23 cellular contexts compared by ENCODE assay signal in genomic region chr13:38564751-38565150, GRCh38.
DNase-seq lines count a peak whose midpoint lies in the region; ATAC-seq and TF ChIP-seq lines count a peak whose summit lies in the region.
"Had no signal": no experiment of that assay in that cellular context is flagged by ENCODE, and none has a peak within 500 bp of the region (broad histone marks: within the 10 kb centered on the region; RNA-seq: fewer than 3 reads in every experiment).

No MANE protein-coding gene starts in this region.

- intact Hi-C loops in mammary epithelial cell (cut with micrococcal nuclease): no loop called here
- intact Hi-C loops in MCF 10A (cut with micrococcal nuclease): no loop called here
- intact Hi-C loops in right lobe of liver (cut with DNase I): no loop called here
- intact Hi-C loops in CD8-positive, alpha-beta T cell (cut with DNase I, micrococcal nuclease): no loop called here

- no peak overlapping the region for H3K9ac ChIP-seq in mammary epithelial cell (ENCODE audit: insufficient read depth, low read length)
- H3K9ac ChIP-seq: SK-N-SH had no signal

- in situ Hi-C loops in mammary epithelial cell (cut with MboI; ENCODE audit: low sequenced_read_pairs in 2 of 2): no loop called here

- H3K4me1 ChIP-seq in mammary epithelial cell (ENCODE audit: insufficient read depth, low read length) (no peaks in the 10 kb centered on the region), right lobe of liver (no peaks in the 10 kb centered on the region)
- no peaks in the 10 kb centered on the region for H3K4me1 ChIP-seq in CD8-positive, alpha-beta T cell (ENCODE audit: insufficient read depth, low read length)
- H3K4me1 ChIP-seq: colonic mucosa, uterus had no signal

- H3K4me3 Mint-ChIP-seq in MCF 10A (ENCODE audit: unreplicated experiment): no peak overlapping the region
- no peak overlapping the region for H3K4me3 Mint-ChIP-seq in CD8-positive, alpha-beta T cell
- H3K4me3 Mint-ChIP-seq: activated T-cell treated with anti-CD3 and anti-CD28 coated beads, Interleukin-2, amount 50 U/mL, for 4 hours; stimulated activated effector memory CD8-positive, alpha-beta T cell treated with anti-CD3 and anti-CD28 coated beads, Interleukin-12 subunit alpha, Interleukin-12 subunit beta, amount 100 ng/mL, for 72 hours had no signal

- H3K9me3 ChIP-seq in mammary epithelial cell (replicated peaks; ENCODE audit: insufficient read depth, low read length) (no peaks in the 10 kb centered on the region), right lobe of liver (no peaks in the 10 kb centered on the region)
- no peaks in the 10 kb centered on the region for H3K9me3 ChIP-seq in CD8-positive, alpha-beta T cell (ENCODE audit: low read length)
- H3K9me3 ChIP-seq: colonic mucosa, SK-N-SH, uterus had no signal

- H3K27ac Mint-ChIP-seq in MCF 10A (ENCODE audit: low read depth, unreplicated experiment): no peak overlapping the region
- H3K27ac Mint-ChIP-seq in CD8-positive, alpha-beta T cell: no peak overlapping the region
- H3K27ac Mint-ChIP-seq: stimulated activated effector memory CD8-positive, alpha-beta T cell treated with anti-CD3 and anti-CD28 coated beads, Interleukin-12 subunit alpha, Interleukin-12 subunit beta, amount 100 ng/mL, for 72 hours had no signal

- no peaks in the 10 kb centered on the region for H3K4me1 Mint-ChIP-seq in MCF 10A (ENCODE audit: insufficient read depth, unreplicated experiment)
- H3K4me1 Mint-ChIP-seq in CD8-positive, alpha-beta T cell (ENCODE audit: low read depth): no peaks in the 10 kb centered on the region
- H3K4me1 Mint-ChIP-seq: stimulated activated effector memory CD8-positive, alpha-beta T cell treated with anti-CD3 and anti-CD28 coated beads, Interleukin-12 subunit alpha, Interleukin-12 subunit beta, amount 100 ng/mL, for 72 hours had no signal

- TF ChIP-seq POLR2A in right lobe of liver (IDR thresholded peaks at IDR 0.05): no peak

- TF ChIP-seq CTCF in mammary epithelial cell (conservative IDR thresholded peaks at IDR 0.05 in 1 of 2, IDR thresholded peaks at IDR 0.05 in 1 of 2; ENCODE audit: extremely low read depth in 1 of 2, insufficient read depth in 1 of 2, low read depth in 1 of 2, low read length in 2 of 2) (no peak), MCF 10A (IDR thresholded peaks at IDR 0.05; ENCODE audit: unreplicated experiment) (no peak), right lobe of liver (IDR thresholded peaks at IDR 0.05) (no peak)
- TF ChIP-seq CTCF in CD8-positive, alpha-beta T cell (IDR thresholded peaks at IDR 0.05): no peak

- peak; percentile 27 for DNase-seq in mammary epithelial cell
- DNase-seq in MCF 10A (ENCODE audit: unreplicated experiment): no peak
- DNase-seq in astrocyte of the hippocampus (ENCODE audit: low read depth, low spot score): peak; percentile 26
- DNase-seq in medulla oblongata (ENCODE audit: extremely low spot score): peak; percentile 67
- DNase-seq in activated CD8-positive, alpha-beta memory T cell treated with anti-CD3 and anti-CD28 coated beads, Interleukin-2, amount 50 U/mL, for 4 hours: no peak
- DNase-seq in right lobe of liver: no peak
- no peak for DNase-seq in NK-92 (lab: John Stamatoyannopoulos, UW; ENCODE audit: unreplicated experiment)
- DNase-seq in CD8-positive, alpha-beta T cell: no peak
- DNase-seq: activated CD4-positive, alpha-beta T cell treated with anti-CD3 and anti-CD28 coated beads for 48 hours; activated T-cell treated with anti-CD3 and anti-CD28 coated beads, Interleukin-2, amount 50 U/mL, for 4 hours; colonic mucosa; DND-41; KG1; NCI-H2171 treated with DMSO at 0.1 percent for 48 hours; NCI-H524 treated with DMSO at 0.1 percent for 48 hours; SK-N-SH; small intestine; stimulated activated CD4-positive, alpha-beta T cell treated with anti-CD3 and anti-CD28 coated beads, Interleukin-2, amount 100 ng/mL, for 48 hours; T-helper 2 cell; uterus had no signal

- no peak overlapping the region for H3K4me2 ChIP-seq in mammary epithelial cell (ENCODE audit: insufficient read depth, low read depth, low read length)
- H3K4me2 ChIP-seq: SK-N-SH had no signal

- POLR2A ChIA-PET in MCF 10A (lab: Yijun Ruan, JAX): no interaction called here
- POLR2A ChIA-PET in CD8-positive, alpha-beta T cell (lab: Charles Lee): no interaction called here

- no peak overlapping the region for H2AFZ ChIP-seq in mammary epithelial cell (ENCODE audit: low read depth, low read length)

- H3K36me3 Mint-ChIP-seq in MCF 10A (ENCODE audit: insufficient read depth, unreplicated experiment): no peaks in the 10 kb centered on the region
- no peaks in the 10 kb centered on the region for H3K36me3 Mint-ChIP-seq in CD8-positive, alpha-beta T cell
- H3K36me3 Mint-ChIP-seq: stimulated activated effector memory CD8-positive, alpha-beta T cell treated with anti-CD3 and anti-CD28 coated beads, Interleukin-12 subunit alpha, Interleukin-12 subunit beta, amount 100 ng/mL, for 72 hours had no signal

- H3K4me3 ChIP-seq in mammary epithelial cell (replicated peaks in 1 of 3; ENCODE audit: insufficient read depth in 1 of 3, low read depth in 2 of 3, low read length in 3 of 3) (no peak overlapping the region), right lobe of liver (no peak overlapping the region)
- H3K4me3 ChIP-seq in CD8-positive, alpha-beta T cell (ENCODE audit: low read depth, low read length): no peak overlapping the region
- H3K4me3 ChIP-seq: colonic mucosa, lung, uterus had no signal

- H3K79me2 ChIP-seq in mammary epithelial cell (ENCODE audit: insufficient read depth, low read length): no peaks in the 10 kb centered on the region

- no peaks in the 10 kb centered on the region for H3K9me3 Mint-ChIP-seq in MCF 10A (ENCODE audit: unreplicated experiment)
- H3K9me3 Mint-ChIP-seq in CD8-positive, alpha-beta T cell: no peaks in the 10 kb centered on the region
- H3K9me3 Mint-ChIP-seq: activated T-cell treated with anti-CD3 and anti-CD28 coated beads, Interleukin-2, amount 50 U/mL, for 4 hours had no signal

- H3K27me3 Mint-ChIP-seq in MCF 10A (ENCODE audit: insufficient read depth, unreplicated experiment): no peaks in the 10 kb centered on the region
- no peaks in the 10 kb centered on the region for H3K27me3 Mint-ChIP-seq in CD8-positive, alpha-beta T cell (ENCODE audit: low read depth)

- H3K27ac ChIP-seq in mammary epithelial cell (ENCODE audit: insufficient read depth, low read depth, low read length) (no peak overlapping the region), right lobe of liver (no peak overlapping the region)
- no peak overlapping the region for H3K27ac ChIP-seq in CD8-positive, alpha-beta T cell (ENCODE audit: low read depth, low read length)
- H3K27ac ChIP-seq: colonic mucosa, RWPE1, uterus had no signal

- BruUV-seq in mammary epithelial cell (replicated peaks; lab: Mats Ljungman, UMichigan) (no TSS peak), MCF 10A (replicated peaks; lab: Mats Ljungman, UMichigan) (no TSS peak)

- no peak for ATAC-seq in right lobe of liver
- no peak for ATAC-seq in CD8-positive, alpha-beta T cell
- ATAC-seq: activated T-cell treated with anti-CD3 and anti-CD28 coated beads, Interleukin-2, amount 50 U/mL, for 4 hours; stimulated activated effector memory CD8-positive, alpha-beta T cell treated with anti-CD3 and anti-CD28 coated beads, Interleukin-12 subunit alpha, Interleukin-12 subunit beta, amount 100 ng/mL, for 72 hours had no signal

- CTCF ChIA-PET in mammary epithelial cell (lab: Charles Lee; ENCODE audit: low non-redundant PET) (no interaction called here), MCF 10A (lab: Yijun Ruan, JAX) (interaction anchor here (0.7 kb wide), 1 partner anchor 76 kb away, joined by 3 read pairs; no protein-coding TSS in a partner anchor)
- CTCF ChIA-PET in CD8-positive, alpha-beta T cell (lab: Charles Lee): no interaction called here

- H4K20me1 ChIP-seq in mammary epithelial cell (ENCODE audit: insufficient read depth, low read length): no peaks in the 10 kb centered on the region

- H3K36me3 ChIP-seq in mammary epithelial cell (ENCODE audit: insufficient read depth, low read length) (no peaks in the 10 kb centered on the region), right lobe of liver (no peaks in the 10 kb centered on the region)
- H3K36me3 ChIP-seq in CD8-positive, alpha-beta T cell (ENCODE audit: insufficient read depth, low read length): no peaks in the 10 kb centered on the region
- H3K36me3 ChIP-seq: colonic mucosa, uterus had no signal

- H3K27me3 ChIP-seq in mammary epithelial cell (ENCODE audit: insufficient read depth, low read length): no peaks in the 10 kb centered on the region
- no peaks in the 10 kb centered on the region for H3K27me3 ChIP-seq in right lobe of liver
- no peaks in the 10 kb centered on the region for H3K27me3 ChIP-seq in CD8-positive, alpha-beta T cell (ENCODE audit: insufficient read depth, low read length)
- H3K27me3 ChIP-seq: colonic mucosa, uterus had no signal

- dilution Hi-C loops in mammary epithelial cell (cut with HindIII; ENCODE audit: low sequenced_read_pairs): no loop called here

Comparison
In these comparisons a context has a peak if more than half of its experiments do, and no peak if none do; other contexts are left out.
1. DNase-seq: peak in mammary epithelial cell (single experiment), astrocyte of the hippocampus (single experiment) and medulla oblongata (single experiment); none in MCF 10A (single experiment), activated CD8-positive, alpha-beta memory T cell treated with anti-CD3 and anti-CD28 coated beads, Interleukin-2, amount 50 U/mL, for 4 hours (single experiment), right lobe of liver (0 of 3), NK-92 (single experiment) and CD8-positive, alpha-beta T cell (0 of 7).